In genomic region chr17:82292251-82293154, GRCh38 we compare ENCODE assay signal across 8 cellular contexts. TPM values are rescaled to one million over a fixed set of nuclear protein-coding genes. Genes with fewer than 3 reads are reported as not detected.
DNase-seq lines count a peak whose midpoint lies in the region; ATAC-seq and TF ChIP-seq lines count a peak whose summit lies in the region.

No MANE protein-coding gene starts in this region.

- H3K4me3 ChIP-seq in HAP-1 = peak overlapping the region; percentile 57
- peak overlapping the region; percentile 78 for H3K4me3 ChIP-seq in MG63
- H3K4me3 ChIP-seq in foreskin fibroblast (ENCODE audit: low read depth in 1 of 2, low read length in 2 of 2) = peak overlapping the region; percentile 71 to 72
- peak overlapping the region; percentile 88 for H3K4me3 ChIP-seq in neural cell (ENCODE audit: low read length)

- DNase-seq in G401 (ENCODE audit: low spot score) (peak; percentile 98), HAP-1 (ENCODE audit: low spot score in 2 of 2) (peak; percentile 96 to 98), MG63 (peak; percentile 99), SHP77 (lab: John Stamatoyannopoulos, UW) (peak; percentile 100), activated gamma-delta T cell treated with Interleukin-2 at 50 U/mL for 16 hours (peak; percentile 90), foreskin fibroblast (peak; percentile 99)
- peak; percentile 90 to 96 for DNase-seq in stimulated activated naive CD8-positive, alpha-beta T cell treated with anti-CD3 and anti-CD28 coated beads, Interleukin-15, amount 100 ng/mL, for 72 hours

- no peaks in the 10 kb centered on the region for H3K36me3 ChIP-seq in HAP-1 (replicated peaks)
- 0 out of 2 replicates have a peak, but pooled peaks cover 2% of the 10 kb centered on the region for H3K36me3 ChIP-seq in MG63
- no peaks in the 10 kb centered on the region for H3K36me3 ChIP-seq in neural cell (ENCODE audit: insufficient read depth, low read length)

- peak overlapping the region; percentile 96 for H3K9ac ChIP-seq in neural cell (ENCODE audit: low read length)

- peaks cover 52% of the 10 kb centered on the region for H3K4me1 Mint-ChIP-seq in stimulated activated naive CD8-positive, alpha-beta T cell treated with anti-CD3 and anti-CD28 coated beads, Interleukin-15, amount 100 ng/mL, for 72 hours

- H3K9me3 ChIP-seq in HAP-1 (peaks cover 2% of the 10 kb centered on the region; the same call in 1 of the 2 replicates), MG63 (peaks cover under 1% of the 10 kb centered on the region), neural cell (ENCODE audit: low read length) (no peaks in the 10 kb centered on the region)

- H2AFZ ChIP-seq in neural cell (ENCODE audit: low read depth, low read length) = peak overlapping the region; percentile 73

- no peaks in the 10 kb centered on the region for H4K20me1 ChIP-seq in neural cell (ENCODE audit: insufficient read depth)

- peaks cover 13% of the 10 kb centered on the region; the same call in 1 of the 2 replicates for H3K27me3 ChIP-seq in HAP-1 (ENCODE audit: low read depth)
- no peaks in the 10 kb centered on the region for H3K27me3 ChIP-seq in MG63
- no peaks in the 10 kb centered on the region for H3K27me3 ChIP-seq in neural cell (ENCODE audit: insufficient read depth, low read depth, low read length)

- peak; percentile 26 for TF ChIP-seq EP300 in neural cell (conservative IDR thresholded peaks at IDR 0.05; ENCODE audit: poor library complexity, severe bottlenecking)

- peak overlapping the region; percentile 81 to 85 for H3K4me3 Mint-ChIP-seq in stimulated activated naive CD8-positive, alpha-beta T cell treated with anti-CD3 and anti-CD28 coated beads, Interleukin-15, amount 100 ng/mL, for 72 hours

- in situ Hi-C loops in G401 (cut with HindIII; ENCODE audit: low sequenced_read_pairs) = loop anchor here (10.0 kb wide), 1 partner anchor 52 kb away; no protein-coding TSS in a partner anchor
- in situ Hi-C loops in HAP-1 (cut with MboI; ENCODE audit: low sequenced_read_pairs) = no loop called here

- H3K4me1 ChIP-seq in HAP-1 = peaks cover 15% of the 10 kb centered on the region

- peak overlapping the region; percentile 39 for H3K4me2 ChIP-seq in neural cell (ENCODE audit: low read length)

- TF ChIP-seq CTCF in foreskin fibroblast (IDR thresholded peaks at IDR 0.05; ENCODE audit: low read depth, low read length) (no peak), neural cell (IDR thresholded peaks at IDR 0.05; ENCODE audit: poor library complexity, severe bottlenecking) (no peak)

- peaks cover 2% of the 10 kb centered on the region for H3F3A ChIP-seq in neural cell (ENCODE audit: insufficient read depth, low read length, poor library complexity, severe bottlenecking)

- peak overlapping the region; percentile 93 for H3K27ac ChIP-seq in neural cell (ENCODE audit: low read length)

- H3K27ac Mint-ChIP-seq in stimulated activated naive CD8-positive, alpha-beta T cell treated with anti-CD3 and anti-CD28 coated beads, Interleukin-15, amount 100 ng/mL, for 72 hours = peak overlapping the region; percentile 87 to 91

- H3K27me3 Mint-ChIP-seq in stimulated activated naive CD8-positive, alpha-beta T cell treated with anti-CD3 and anti-CD28 coated beads, Interleukin-15, amount 100 ng/mL, for 72 hours = no peaks in the 10 kb centered on the region

- H3K79me2 ChIP-seq in neural cell (replicated peaks; ENCODE audit: insufficient read depth, low read length) = no peaks in the 10 kb centered on the region

- peak; percentile 92 for ATAC-seq in stimulated activated naive CD8-positive, alpha-beta T cell treated with anti-CD3 and anti-CD28 coated beads, Interleukin-15, amount 100 ng/mL, for 72 hours

- no peaks in the 10 kb centered on the region for H3K9me2 ChIP-seq in neural cell (ENCODE audit: insufficient read depth, low read length)

- no peaks in the 10 kb centered on the region for H3K9me3 Mint-ChIP-seq in stimulated activated naive CD8-positive, alpha-beta T cell treated with anti-CD3 and anti-CD28 coated beads, Interleukin-15, amount 100 ng/mL, for 72 hours

- TF ChIP-seq RAD21 in neural cell (conservative IDR thresholded peaks at IDR 0.05) = no peak

TF ChIP-seq in neural cell, 6 proteins besides CTCF, POLR2A, EP300 and RAD21:
- peak; percentile 95 for TF ChIP-seq MXI1 (conservative IDR thresholded peaks at IDR 0.05; ENCODE audit: poor library complexity, severe bottlenecking)
- TF ChIP-seq POLR2AphosphoS5 (IDR thresholded peaks at IDR 0.05) = peak; percentile 93
- TF ChIP-seq SMC3 (conservative IDR thresholded peaks at IDR 0.05; ENCODE audit: poor library complexity) = no peak
- peak; percentile 88 for TF ChIP-seq REST (IDR thresholded peaks at IDR 0.05; ENCODE audit: borderline replicate concordance)

RNA-seq across cellular contexts. Expression of gene CSNK1D, which starts 19.0 kb away (rescaled TPM):
- total RNA-seq in G401 (2014; rRNA removed; shearing (Covaris generic)) = 83.1 and 87.7 TPM in 2 replicates
- 60.2 and 104 TPM in 2 replicates for total RNA-seq in MG63 (2014; rRNA removed; shearing (Covaris generic); ENCODE audit: low replicate concordance)
- 29.9 and 41.6 TPM in 2 replicates for polyA plus RNA-seq in neural cell
- polyA minus RNA-seq in neural cell = 56.5 and 63.9 TPM in 2 replicates

RNA-seq across cellular contexts. Expression of gene CD7, which starts 24.9 kb away (rescaled TPM):
- 3.8 and 26.3 TPM in 2 replicates for total RNA-seq in G401 (2014; rRNA removed; shearing (Covaris generic))
- total RNA-seq in MG63 (2014; rRNA removed; shearing (Covaris generic); ENCODE audit: low replicate concordance) = not detected in 2 replicates
- not detected in 2 replicates for polyA plus RNA-seq in neural cell
- polyA minus RNA-seq in neural cell = not detected in 2 replicates

RNA-seq across cellular contexts. Expression of gene SECTM1, which starts 41.1 kb away (rescaled TPM):
- total RNA-seq in G401 (2014; rRNA removed; shearing (Covaris generic)) = 3.1 and 10.5 TPM in 2 replicates
- total RNA-seq in MG63 (2014; rRNA removed; shearing (Covaris generic); ENCODE audit: low replicate concordance) = 2.7 and 25.9 TPM in 2 replicates
- not detected in 2 replicates for polyA plus RNA-seq in neural cell
- not detected in 2 replicates for polyA minus RNA-seq in neural cell

Comparison
In these comparisons a context has a peak if more than half of its experiments do, and no peak if none do; other contexts are left out.
1. Peak in every context shown above with its lines: DNase-seq, ATAC-seq, H3K4me3 ChIP-seq and H3K27ac ChIP-seq.